1 cellular context compared by ENCODE assay signal in the genomic region with DNA sequence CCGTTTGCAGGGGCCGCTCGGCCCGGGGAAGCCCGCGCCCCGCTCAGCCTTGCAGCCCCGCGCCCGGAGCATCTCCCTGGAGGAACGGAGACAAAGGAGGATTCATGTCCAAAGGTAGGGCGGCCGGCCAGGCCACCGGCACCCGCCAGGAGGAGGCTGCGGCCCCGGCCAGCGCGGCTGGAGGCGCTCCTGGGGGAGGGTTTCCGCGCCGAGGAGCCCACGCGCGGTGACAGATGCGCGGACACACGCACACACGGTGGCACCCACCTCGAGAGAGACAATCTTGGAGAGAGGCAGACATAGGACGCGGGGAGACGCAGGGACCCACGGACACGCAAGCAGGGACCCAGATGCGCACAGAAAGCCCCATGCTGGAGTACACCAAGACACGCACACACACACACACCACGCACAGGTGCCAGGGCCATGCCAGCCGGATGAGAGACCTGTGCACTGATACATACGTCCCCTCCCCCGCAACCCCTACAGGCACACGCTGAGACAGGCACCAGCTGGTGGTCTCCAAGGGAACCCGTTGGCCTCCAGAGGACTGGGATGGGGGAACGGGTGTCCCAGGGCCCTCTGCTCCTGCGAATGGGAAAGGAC.
TF ChIP-seq lines count a peak whose summit lies in the region.

No MANE protein-coding gene starts in this region.

TF ChIP-seq in HepG2, 621 proteins besides CTCF, POLR2A, EP300 and RAD21:
- 0 out of 2 replicates have a peak, but pooled peaks have one; percentile 60 for TF ChIP-seq EZH2 (conservative IDR thresholded peaks at IDR 0.05; ENCODE audit: low read depth, low read length)
- no peak for TF ChIP-seq ZNF460 (CRISPR knock-in tag; IDR thresholded peaks at IDR 0.05; ENCODE audit: borderline replicate concordance)
- TF ChIP-seq MXI1 (IDR thresholded peaks at IDR 0.05; ENCODE audit: borderline replicate concordance, low read depth, low read length) = no peak
- TF ChIP-seq, protein P1, sequence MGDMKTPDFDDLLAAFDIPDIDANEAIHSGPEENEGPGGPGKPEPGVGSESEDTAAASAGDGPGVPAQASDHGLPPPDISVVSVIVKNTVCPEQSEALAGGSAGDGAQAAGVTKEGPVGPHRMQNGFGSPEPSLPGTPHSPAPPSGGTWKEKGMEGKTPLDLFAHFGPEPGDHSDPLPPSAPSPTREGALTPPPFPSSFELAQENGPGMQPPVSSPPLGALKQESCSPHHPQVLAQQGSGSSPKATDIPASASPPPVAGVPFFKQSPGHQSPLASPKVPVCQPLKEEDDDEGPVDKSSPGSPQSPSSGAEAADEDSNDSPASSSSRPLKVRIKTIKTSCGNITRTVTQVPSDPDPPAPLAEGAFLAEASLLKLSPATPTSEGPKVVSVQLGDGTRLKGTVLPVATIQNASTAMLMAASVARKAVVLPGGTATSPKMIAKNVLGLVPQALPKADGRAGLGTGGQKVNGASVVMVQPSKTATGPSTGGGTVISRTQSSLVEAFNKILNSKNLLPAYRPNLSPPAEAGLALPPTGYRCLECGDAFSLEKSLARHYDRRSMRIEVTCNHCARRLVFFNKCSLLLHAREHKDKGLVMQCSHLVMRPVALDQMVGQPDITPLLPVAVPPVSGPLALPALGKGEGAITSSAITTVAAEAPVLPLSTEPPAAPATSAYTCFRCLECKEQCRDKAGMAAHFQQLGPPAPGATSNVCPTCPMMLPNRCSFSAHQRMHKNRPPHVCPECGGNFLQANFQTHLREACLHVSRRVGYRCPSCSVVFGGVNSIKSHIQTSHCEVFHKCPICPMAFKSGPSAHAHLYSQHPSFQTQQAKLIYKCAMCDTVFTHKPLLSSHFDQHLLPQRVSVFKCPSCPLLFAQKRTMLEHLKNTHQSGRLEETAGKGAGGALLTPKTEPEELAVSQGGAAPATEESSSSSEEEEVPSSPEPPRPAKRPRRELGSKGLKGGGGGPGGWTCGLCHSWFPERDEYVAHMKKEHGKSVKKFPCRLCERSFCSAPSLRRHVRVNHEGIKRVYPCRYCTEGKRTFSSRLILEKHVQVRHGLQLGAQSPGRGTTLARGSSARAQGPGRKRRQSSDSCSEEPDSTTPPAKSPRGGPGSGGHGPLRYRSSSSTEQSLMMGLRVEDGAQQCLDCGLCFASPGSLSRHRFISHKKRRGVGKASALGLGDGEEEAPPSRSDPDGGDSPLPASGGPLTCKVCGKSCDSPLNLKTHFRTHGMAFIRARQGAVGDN (CRISPR knock-in tag; IDR thresholded peaks at IDR 0.05) = 0 out of 2 replicates have a peak, but pooled peaks have one; percentile 8
- no peak for TF ChIP-seq YEATS2 (CRISPR knock-in tag; IDR thresholded peaks at IDR 0.05; ENCODE audit: borderline replicate concordance)
TF ChIP-seq in HepG2: peak in this region for 2.
